In genomic region chr2:84832772-84833461, GRCh38 we compare ENCODE assay signal across 8 cellular contexts. TPM values are rescaled to one million over a fixed set of nuclear protein-coding genes. Genes with fewer than 3 reads are reported as not detected.
DNase-seq lines count a peak whose midpoint lies in the region; ATAC-seq and TF ChIP-seq lines count a peak whose summit lies in the region.

No MANE protein-coding gene starts in this region.

- H3K4me3 ChIP-seq in GM23248 = no peak overlapping the region
- no peak overlapping the region for H3K4me3 ChIP-seq in foreskin fibroblast (ENCODE audit: low read depth in 1 of 2, low read length in 2 of 2)

- H3K36me3 ChIP-seq in GM23248 (ENCODE audit: low read depth) = no peaks in the 10 kb centered on the region

- no peaks in the 10 kb centered on the region for H3K79me2 ChIP-seq in GM23248 (ENCODE audit: insufficient read depth)

- H3K4me2 ChIP-seq in GM23248 (ENCODE audit: unreplicated experiment) = no peak overlapping the region

- no peaks in the 10 kb centered on the region for H4K20me1 ChIP-seq in GM23248 (ENCODE audit: insufficient read depth)

- TF ChIP-seq CTCF in foreskin keratinocyte (conservative IDR thresholded peaks at IDR 0.05) = no peak
- no peak for TF ChIP-seq CTCF in foreskin fibroblast (IDR thresholded peaks at IDR 0.05; ENCODE audit: low read depth, low read length)

- H3K9me2 ChIP-seq in GM23248 (ENCODE audit: insufficient read depth) = no peaks in the 10 kb centered on the region

- no peak overlapping the region for H3K27ac ChIP-seq in GM23248
- H3K27ac ChIP-seq in foreskin keratinocyte = no peak overlapping the region

- H2AFZ ChIP-seq in GM23248 = no peak overlapping the region

- peak; percentile 58 for DNase-seq in SIG-M5 (lab: John Stamatoyannopoulos, UW)
- DNase-seq in hypothalamus (lab: John Stamatoyannopoulos, UW) = peak in 29 of 51 donors; percentile 2 to 32 (median 11)
- no peak for DNase-seq in GM23248
- DNase-seq in foreskin keratinocyte = no peak
- DNase-seq in NCI-H82 treated with DMSO at 0.1 percent for 48 hours (lab: John Stamatoyannopoulos, UW; ENCODE audit: unreplicated experiment) = no peak
- no peak for DNase-seq in foreskin fibroblast

- in situ Hi-C loops in GM23248 (cut with MboI) = no loop called here

- H3F3A ChIP-seq in GM23248 (ENCODE audit: insufficient read depth) = peaks cover 3% of the 10 kb centered on the region; the same call in 1 of the 2 replicates

- H3K27me3 ChIP-seq in GM23248 (replicated peaks; ENCODE audit: insufficient read depth) (no peaks in the 10 kb centered on the region), foreskin keratinocyte (peaks cover 3% of the 10 kb centered on the region)

- peak; percentile 84 for ATAC-seq in GM18861 (IDR thresholded peaks at IDR 0.05; ENCODE audit: unreplicated experiment)
- peak; percentile 81 for ATAC-seq in HG02610 (IDR thresholded peaks at IDR 0.05; ENCODE audit: unreplicated experiment)
- ATAC-seq in foreskin keratinocyte = no peak

- WGBS in GM23248 (ENCODE audit: low coverage in 1 of 2, low lambda C conversion rate in 2 of 2, missing lambda C conversion rate in 2 of 2), 2 experiments = 90 to 92% methylated on average over 5 of the region's 5 CpGs

- H3K4me1 ChIP-seq in GM23248 (ENCODE audit: insufficient read depth) = peaks cover 2% of the 10 kb centered on the region; the same call in 1 of the 2 replicates
- no peaks in the 10 kb centered on the region for H3K4me1 ChIP-seq in foreskin keratinocyte

- no peak overlapping the region for H3K9ac ChIP-seq in GM23248

- no peaks in the 10 kb centered on the region for H3K9me3 ChIP-seq in GM23248 (ENCODE audit: low read depth)

RNA-seq across cellular contexts. Expression of gene TRABD2A, which starts 48.0 kb away (rescaled TPM):
- 5.0 and 5.7 TPM in 2 replicates for total RNA-seq in GM23248 (2014; rRNA removed; shearing (Covaris generic))
- polyA plus RNA-seq in GM23248 (2016; fragmentation: Nextera tagmentation; extraction: Ambion mirVana) = 3.4 and 3.8 TPM in 2 replicates
- 1.1 and 1.5 TPM in 2 replicates for total RNA-seq in foreskin keratinocyte
- 0.45 and 1.6 TPM in 2 replicates for polyA plus RNA-seq in foreskin keratinocyte

Comparison
In these comparisons a context has a peak if more than half of its experiments do, and no peak if none do; other contexts are left out.
1. DNase-seq: peak in SIG-M5 (single experiment) and hypothalamus (29 of 51); none in GM23248 (single experiment), foreskin keratinocyte (0 of 2), NCI-H82 treated with DMSO at 0.1 percent for 48 hours (single experiment) and foreskin fibroblast (0 of 2).